In the genomic region with DNA sequence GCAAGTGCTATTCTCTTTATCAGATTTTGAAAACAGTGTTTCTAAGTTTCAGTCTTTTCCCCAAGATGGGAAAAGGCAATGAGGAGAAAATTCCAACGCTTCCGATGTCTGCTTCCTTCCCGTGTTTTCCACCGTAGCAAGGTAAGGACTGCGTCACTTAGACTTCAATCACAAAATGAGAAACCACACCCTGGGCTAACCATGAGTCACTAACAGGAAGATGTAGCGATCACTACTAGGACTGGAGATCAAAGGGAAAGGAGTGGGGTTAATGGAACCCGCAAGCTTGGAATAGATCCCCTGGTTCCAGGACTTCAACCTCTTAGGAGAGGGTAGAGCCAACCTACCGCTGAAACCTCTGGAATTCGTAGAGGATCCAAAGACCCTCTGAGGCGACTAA, we compare ENCODE assay signal across 15 cellular contexts.
DNase-seq lines count a peak whose midpoint lies in the region; TF ChIP-seq lines count a peak whose summit lies in the region.
"Had no signal": no experiment of that assay in that cellular context is flagged by ENCODE, and none has a peak within 500 bp of the region (broad histone marks: within the 10 kb centered on the region; RNA-seq: fewer than 3 reads in every experiment).

No MANE protein-coding gene starts in this region.

- no peak overlapping the region for H3K14ac ChIP-seq in H9 (ENCODE audit: insufficient read depth, low read length)

- peaks cover 0 to 12% (median 2%) of the 10 kb centered on the region in 3 experiments; a peak in 5 of 7 replicates for H3K36me3 Mint-ChIP-seq in H9 (ENCODE audit: insufficient read depth in 1 of 3, low read depth in 3 of 3)
- H3K36me3 Mint-ChIP-seq: CD4-positive, CD25-positive, alpha-beta regulatory T cell; CD8-positive, alpha-beta memory T cell had no signal

- H3K4me3 Mint-ChIP-seq in H9: no peak overlapping the region
- H3K4me3 Mint-ChIP-seq: CD4-positive, CD25-positive, alpha-beta regulatory T cell; CD8-positive, alpha-beta memory T cell had no signal

- H2BK12ac ChIP-seq in H9 (ENCODE audit: insufficient read length, low read depth, low read length): no peak overlapping the region

- no peaks in the 10 kb centered on the region for H3K4me1 ChIP-seq in H9 (ENCODE audit: insufficient read depth, low read length)
- H3K4me1 ChIP-seq: BE2C had no signal

- DNase-seq in Daoy (ENCODE audit: low read depth): peak; percentile 18
- DNase-seq in HT1080 (ENCODE audit: low read depth): peak; percentile 10
- DNase-seq in SW480 (ENCODE audit: low spot score): peak; percentile 94
- DNase-seq in H9: no peak
- DNase-seq in NCI-H2029 (lab: John Stamatoyannopoulos, UW): no peak
- no peak for DNase-seq in MV-4-11 (lab: John Stamatoyannopoulos, UW)
- DNase-seq: ACHN; BE2C; C1 segment of cervical spinal cord; CD4-positive, CD25-positive, alpha-beta regulatory T cell; CD8-positive, alpha-beta memory T cell; COR-L47; DMS79 treated with DMSO at 0.1 percent for 48 hours; EL; KG1 had no signal

- no peak overlapping the region for H4K5ac ChIP-seq in H9 (ENCODE audit: insufficient read length, low read depth, low read length)

- H3K79me2 ChIP-seq in H9 (ENCODE audit: insufficient read depth, low read length): no peaks in the 10 kb centered on the region

- no peaks in the 10 kb centered on the region for H3K27me3 ChIP-seq in H9 (ENCODE audit: insufficient read depth, low read length)
- H3K27me3 ChIP-seq: BE2C had no signal

- no peak overlapping the region for H3K27ac ChIP-seq in H9 (ENCODE audit: insufficient read length, low read depth, low read length)

- H3K56ac ChIP-seq in H9 (ENCODE audit: insufficient read length, low read depth, low read length): no peak overlapping the region

- H2BK20ac ChIP-seq in H9 (ENCODE audit: low read depth, low read length, poor library complexity, severe bottlenecking): no peak overlapping the region

- peaks cover 14 to 29% of the 10 kb centered on the region in 2 experiments for H3K9me3 Mint-ChIP-seq in H9

- no peaks in the 10 kb centered on the region for H3K27me3 Mint-ChIP-seq in H9 (ENCODE audit: low read depth)
- H3K27me3 Mint-ChIP-seq: CD4-positive, CD25-positive, alpha-beta regulatory T cell; CD8-positive, alpha-beta memory T cell had no signal

- no peak overlapping the region for H3K9ac ChIP-seq in H9 (ENCODE audit: extremely low read depth, insufficient read length, low read length)

- no peak overlapping the region for H3T11ph ChIP-seq in H9 (ENCODE audit: low read length)

- 0 out of 4 replicates have a peak, but pooled peaks cover 0 to 2% of the 10 kb centered on the region in 2 experiments for H3K4me1 Mint-ChIP-seq in H9
- H3K4me1 Mint-ChIP-seq: CD4-positive, CD25-positive, alpha-beta regulatory T cell; CD8-positive, alpha-beta memory T cell had no signal

- no peaks in the 10 kb centered on the region for H3K79me1 ChIP-seq in H9 (ENCODE audit: insufficient read depth, low read depth, low read length, poor library complexity, severe bottlenecking)

- H3K18ac ChIP-seq in H9 (ENCODE audit: insufficient read length, low read depth, low read length): no peak overlapping the region

- H3K23ac ChIP-seq in H9 (ENCODE audit: insufficient read length, low read depth, low read length): no peak overlapping the region

- no peak overlapping the region for H2BK5ac ChIP-seq in H9 (ENCODE audit: insufficient read length, low read length)

- no peak overlapping the region for H2AFZ ChIP-seq in H9 (ENCODE audit: low read length)

- H2BK15ac ChIP-seq in H9 (ENCODE audit: low read depth, low read length): no peak overlapping the region

- no peaks in the 10 kb centered on the region for H3K9me3 ChIP-seq in H9 (ENCODE audit: control insufficient read depth, low read depth, low read length)
- H3K9me3 ChIP-seq: BE2C had no signal

- no peak overlapping the region for H3K4ac ChIP-seq in H9 (ENCODE audit: low read depth, low read length)

- H3K23me2 ChIP-seq in H9 (ENCODE audit: insufficient read length, low read depth, low read length, poor library complexity, severe bottlenecking): no peaks in the 10 kb centered on the region

- H4K91ac ChIP-seq in H9 (ENCODE audit: insufficient read length, low read depth, low read length): no peak overlapping the region

- WGBS in H9 (ENCODE audit: extremely low coverage, insufficient read length, low lambda C conversion rate): no CpG with 5 or more reads among the region's 10 CpGs

- no peak overlapping the region for H2AK5ac ChIP-seq in H9 (ENCODE audit: insufficient read length, low read length)

- TF ChIP-seq CTCF in H9 (conservative IDR thresholded peaks at IDR 0.05): no peak

- H3K27ac Mint-ChIP-seq in H9: no peak overlapping the region
- H3K27ac Mint-ChIP-seq: CD4-positive, CD25-positive, alpha-beta regulatory T cell; CD8-positive, alpha-beta memory T cell had no signal

- no peak overlapping the region for H2BK120ac ChIP-seq in H9 (ENCODE audit: low read depth, low read length, poor library complexity, severe bottlenecking)

- no peak overlapping the region for H4K8ac ChIP-seq in H9 (replicated peaks; ENCODE audit: insufficient read length, low read depth, low read length)

- H4K20me1 ChIP-seq in H9 (ENCODE audit: control insufficient read depth, insufficient read depth, insufficient read length): no peaks in the 10 kb centered on the region

- H3K4me2 ChIP-seq in H9 (ENCODE audit: insufficient read depth, insufficient read length, low read length): no peak overlapping the region

Comparison
In these comparisons a context has a peak if more than half of its experiments do, and no peak if none do; other contexts are left out.
1. DNase-seq: peak in Daoy (single experiment), HT1080 (single experiment) and SW480 (single experiment); none in H9 (single experiment), NCI-H2029 (single experiment) and MV-4-11 (single experiment).